1 cellular context compared by ENCODE assay signal in the genomic region with DNA sequence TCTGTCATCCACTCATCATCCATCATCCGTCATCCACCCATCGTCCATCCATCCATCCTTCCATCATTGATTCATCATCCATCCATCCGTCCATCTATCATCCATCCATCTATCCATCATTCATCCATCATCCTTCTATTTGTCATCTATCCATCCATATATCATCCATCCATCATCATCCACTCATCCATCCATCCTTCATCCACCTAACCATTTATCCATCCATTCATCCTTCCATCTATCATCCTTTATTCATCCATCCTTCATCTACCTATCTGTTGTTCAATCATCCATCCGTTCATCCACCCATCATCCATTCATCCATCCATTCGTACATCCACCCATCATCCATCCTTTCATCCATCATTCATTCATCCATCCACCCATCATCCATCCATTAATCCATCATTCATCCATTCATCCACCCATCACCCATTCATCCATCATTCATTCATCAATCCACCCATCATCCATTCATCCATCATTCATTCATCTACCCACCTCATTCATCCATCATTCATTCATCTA.
TF ChIP-seq lines count a peak whose summit lies in the region.

No MANE protein-coding gene starts in this region.

TF ChIP-seq in K562, 482 proteins besides CTCF, POLR2A, EP300 and RAD21 (continued from another document and continues in another):
- TF ChIP-seq, protein P1, sequence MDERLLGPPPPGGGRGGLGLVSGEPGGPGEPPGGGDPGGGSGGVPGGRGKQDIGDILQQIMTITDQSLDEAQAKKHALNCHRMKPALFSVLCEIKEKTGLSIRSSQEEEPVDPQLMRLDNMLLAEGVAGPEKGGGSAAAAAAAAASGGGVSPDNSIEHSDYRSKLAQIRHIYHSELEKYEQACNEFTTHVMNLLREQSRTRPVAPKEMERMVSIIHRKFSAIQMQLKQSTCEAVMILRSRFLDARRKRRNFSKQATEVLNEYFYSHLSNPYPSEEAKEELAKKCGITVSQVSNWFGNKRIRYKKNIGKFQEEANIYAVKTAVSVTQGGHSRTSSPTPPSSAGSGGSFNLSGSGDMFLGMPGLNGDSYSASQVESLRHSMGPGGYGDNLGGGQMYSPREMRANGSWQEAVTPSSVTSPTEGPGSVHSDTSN (CRISPR knock-in tag; IDR thresholded peaks at IDR 0.05; ENCODE audit: low read depth): no peak
- TF ChIP-seq, protein P1 (tag; conservative IDR thresholded peaks at IDR 0.05; ENCODE audit: low read depth): peak; percentile 67
- TF ChIP-seq HMG20A (CRISPR knock-in tag; conservative IDR thresholded peaks at IDR 0.05): no peak
- TF ChIP-seq, protein P2, sequence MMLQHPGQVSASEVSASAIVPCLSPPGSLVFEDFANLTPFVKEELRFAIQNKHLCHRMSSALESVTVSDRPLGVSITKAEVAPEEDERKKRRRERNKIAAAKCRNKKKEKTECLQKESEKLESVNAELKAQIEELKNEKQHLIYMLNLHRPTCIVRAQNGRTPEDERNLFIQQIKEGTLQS (IDR thresholded peaks at IDR 0.05): no peak
- TF ChIP-seq, protein P2 (CRISPR knock-in tag; conservative IDR thresholded peaks at IDR 0.05): no peak
- TF ChIP-seq, protein P3, sequence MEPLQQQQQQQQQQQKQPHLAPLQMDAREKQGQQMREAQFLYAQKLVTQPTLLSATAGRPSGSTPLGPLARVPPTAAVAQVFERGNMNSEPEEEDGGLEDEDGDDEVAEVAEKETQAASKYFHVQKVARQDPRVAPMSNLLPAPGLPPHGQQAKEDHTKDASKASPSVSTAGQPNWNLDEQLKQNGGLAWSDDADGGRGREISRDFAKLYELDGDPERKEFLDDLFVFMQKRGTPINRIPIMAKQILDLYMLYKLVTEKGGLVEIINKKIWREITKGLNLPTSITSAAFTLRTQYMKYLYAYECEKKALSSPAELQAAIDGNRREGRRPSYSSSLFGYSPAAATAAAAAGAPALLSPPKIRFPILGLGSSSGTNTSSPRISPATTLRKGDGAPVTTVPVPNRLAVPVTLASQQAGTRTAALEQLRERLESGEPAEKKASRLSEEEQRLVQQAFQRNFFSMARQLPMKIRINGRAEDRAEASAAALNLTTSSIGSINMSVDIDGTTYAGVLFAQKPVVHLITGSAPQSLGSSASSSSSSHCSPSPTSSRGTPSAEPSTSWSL (CRISPR knock-in tag; IDR thresholded peaks at IDR 0.05; ENCODE audit: borderline replicate concordance): no peak
- no peak for TF ChIP-seq U2AF1 (optimal IDR thresholded peaks at IDR 0.05; ENCODE audit: low read depth, low read length)
- TF ChIP-seq NR4A1 (CRISPR knock-in tag; IDR thresholded peaks at IDR 0.05): no peak
- TF ChIP-seq NR4A1 (tag; IDR thresholded peaks at IDR 0.05): no peak
- no peak for TF ChIP-seq SUPT5H (IDR thresholded peaks at IDR 0.05)
- no peak for TF ChIP-seq HDGF (IDR thresholded peaks at IDR 0.05)
- TF ChIP-seq, protein P4, sequence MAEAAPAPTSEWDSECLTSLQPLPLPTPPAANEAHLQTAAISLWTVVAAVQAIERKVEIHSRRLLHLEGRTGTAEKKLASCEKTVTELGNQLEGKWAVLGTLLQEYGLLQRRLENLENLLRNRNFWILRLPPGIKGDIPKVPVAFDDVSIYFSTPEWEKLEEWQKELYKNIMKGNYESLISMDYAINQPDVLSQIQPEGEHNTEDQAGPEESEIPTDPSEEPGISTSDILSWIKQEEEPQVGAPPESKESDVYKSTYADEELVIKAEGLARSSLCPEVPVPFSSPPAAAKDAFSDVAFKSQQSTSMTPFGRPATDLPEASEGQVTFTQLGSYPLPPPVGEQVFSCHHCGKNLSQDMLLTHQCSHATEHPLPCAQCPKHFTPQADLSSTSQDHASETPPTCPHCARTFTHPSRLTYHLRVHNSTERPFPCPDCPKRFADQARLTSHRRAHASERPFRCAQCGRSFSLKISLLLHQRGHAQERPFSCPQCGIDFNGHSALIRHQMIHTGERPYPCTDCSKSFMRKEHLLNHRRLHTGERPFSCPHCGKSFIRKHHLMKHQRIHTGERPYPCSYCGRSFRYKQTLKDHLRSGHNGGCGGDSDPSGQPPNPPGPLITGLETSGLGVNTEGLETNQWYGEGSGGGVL (CRISPR knock-in tag; IDR thresholded peaks at IDR 0.05): no peak
- TF ChIP-seq IRF2 (CRISPR knock-in tag; IDR thresholded peaks at IDR 0.05): no peak
- no peak for TF ChIP-seq HSF4 (CRISPR knock-in tag; IDR thresholded peaks at IDR 0.05; ENCODE audit: borderline replicate concordance)
- TF ChIP-seq, protein P5, sequence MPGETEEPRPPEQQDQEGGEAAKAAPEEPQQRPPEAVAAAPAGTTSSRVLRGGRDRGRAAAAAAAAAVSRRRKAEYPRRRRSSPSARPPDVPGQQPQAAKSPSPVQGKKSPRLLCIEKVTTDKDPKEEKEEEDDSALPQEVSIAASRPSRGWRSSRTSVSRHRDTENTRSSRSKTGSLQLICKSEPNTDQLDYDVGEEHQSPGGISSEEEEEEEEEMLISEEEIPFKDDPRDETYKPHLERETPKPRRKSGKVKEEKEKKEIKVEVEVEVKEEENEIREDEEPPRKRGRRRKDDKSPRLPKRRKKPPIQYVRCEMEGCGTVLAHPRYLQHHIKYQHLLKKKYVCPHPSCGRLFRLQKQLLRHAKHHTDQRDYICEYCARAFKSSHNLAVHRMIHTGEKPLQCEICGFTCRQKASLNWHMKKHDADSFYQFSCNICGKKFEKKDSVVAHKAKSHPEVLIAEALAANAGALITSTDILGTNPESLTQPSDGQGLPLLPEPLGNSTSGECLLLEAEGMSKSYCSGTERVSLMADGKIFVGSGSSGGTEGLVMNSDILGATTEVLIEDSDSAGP (CRISPR knock-in tag; IDR thresholded peaks at IDR 0.05): no peak
- peak; percentile 78 for TF ChIP-seq MEIS2 (IDR thresholded peaks at IDR 0.05; ENCODE audit: partially characterized antibody)
- TF ChIP-seq ZNF3 (CRISPR knock-in tag; IDR thresholded peaks at IDR 0.05): no peak
- TF ChIP-seq SRSF7 (optimal IDR thresholded peaks at IDR 0.05; ENCODE audit: low read depth, low read length): no peak
- no peak for TF ChIP-seq GABPB1 (CRISPR knock-in tag; IDR thresholded peaks at IDR 0.05)
- TF ChIP-seq ELF4 (CRISPR knock-in tag; IDR thresholded peaks at IDR 0.05): no peak
- TF ChIP-seq PHF21A (IDR thresholded peaks at IDR 0.05; ENCODE audit: borderline replicate concordance, low read depth): no peak
- TF ChIP-seq, protein P6, sequence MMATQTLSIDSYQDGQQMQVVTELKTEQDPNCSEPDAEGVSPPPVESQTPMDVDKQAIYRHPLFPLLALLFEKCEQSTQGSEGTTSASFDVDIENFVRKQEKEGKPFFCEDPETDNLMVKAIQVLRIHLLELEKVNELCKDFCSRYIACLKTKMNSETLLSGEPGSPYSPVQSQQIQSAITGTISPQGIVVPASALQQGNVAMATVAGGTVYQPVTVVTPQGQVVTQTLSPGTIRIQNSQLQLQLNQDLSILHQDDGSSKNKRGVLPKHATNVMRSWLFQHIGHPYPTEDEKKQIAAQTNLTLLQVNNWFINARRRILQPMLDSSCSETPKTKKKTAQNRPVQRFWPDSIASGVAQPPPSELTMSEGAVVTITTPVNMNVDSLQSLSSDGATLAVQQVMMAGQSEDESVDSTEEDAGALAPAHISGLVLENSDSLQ (IDR thresholded peaks at IDR 0.05): peak; percentile 82
- TF ChIP-seq ZNF24 (IDR thresholded peaks at IDR 0.05): peak; percentile 65; the same call in 1 of the 2 replicates
- TF ChIP-seq, protein P7, sequence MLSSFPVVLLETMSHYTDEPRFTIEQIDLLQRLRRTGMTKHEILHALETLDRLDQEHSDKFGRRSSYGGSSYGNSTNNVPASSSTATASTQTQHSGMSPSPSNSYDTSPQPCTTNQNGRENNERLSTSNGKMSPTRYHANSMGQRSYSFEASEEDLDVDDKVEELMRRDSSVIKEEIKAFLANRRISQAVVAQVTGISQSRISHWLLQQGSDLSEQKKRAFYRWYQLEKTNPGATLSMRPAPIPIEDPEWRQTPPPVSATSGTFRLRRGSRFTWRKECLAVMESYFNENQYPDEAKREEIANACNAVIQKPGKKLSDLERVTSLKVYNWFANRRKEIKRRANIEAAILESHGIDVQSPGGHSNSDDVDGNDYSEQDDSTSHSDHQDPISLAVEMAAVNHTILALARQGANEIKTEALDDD (IDR thresholded peaks at IDR 0.05): no peak
- TF ChIP-seq CTBP1 (IDR thresholded peaks at IDR 0.05; ENCODE audit: borderline replicate concordance): peak; percentile 21; the same call in 1 of the 2 replicates
- TF ChIP-seq IFI16 (CRISPR knock-in tag; IDR thresholded peaks at IDR 0.05): no peak
- no peak for TF ChIP-seq RBM17 (IDR thresholded peaks at IDR 0.05; ENCODE audit: borderline replicate concordance, low read depth, low read length)
- no peak for TF ChIP-seq CHD4 (IDR thresholded peaks at IDR 0.05; ENCODE audit: insufficient read depth, insufficient replicate concordance, low read depth, low read length, poor library complexity, severe bottlenecking)
- no peak for TF ChIP-seq RB1 (IDR thresholded peaks at IDR 0.05; ENCODE audit: low read depth)
- TF ChIP-seq ETV6 (IDR thresholded peaks at IDR 0.05; ENCODE audit: borderline replicate concordance in 1 of 2, low read depth in 2 of 2, low read length in 1 of 2): no peak
- no peak for TF ChIP-seq ETV6 (CRISPR knock-in tag; IDR thresholded peaks at IDR 0.05; ENCODE audit: borderline replicate concordance)
- TF ChIP-seq, protein P8, sequence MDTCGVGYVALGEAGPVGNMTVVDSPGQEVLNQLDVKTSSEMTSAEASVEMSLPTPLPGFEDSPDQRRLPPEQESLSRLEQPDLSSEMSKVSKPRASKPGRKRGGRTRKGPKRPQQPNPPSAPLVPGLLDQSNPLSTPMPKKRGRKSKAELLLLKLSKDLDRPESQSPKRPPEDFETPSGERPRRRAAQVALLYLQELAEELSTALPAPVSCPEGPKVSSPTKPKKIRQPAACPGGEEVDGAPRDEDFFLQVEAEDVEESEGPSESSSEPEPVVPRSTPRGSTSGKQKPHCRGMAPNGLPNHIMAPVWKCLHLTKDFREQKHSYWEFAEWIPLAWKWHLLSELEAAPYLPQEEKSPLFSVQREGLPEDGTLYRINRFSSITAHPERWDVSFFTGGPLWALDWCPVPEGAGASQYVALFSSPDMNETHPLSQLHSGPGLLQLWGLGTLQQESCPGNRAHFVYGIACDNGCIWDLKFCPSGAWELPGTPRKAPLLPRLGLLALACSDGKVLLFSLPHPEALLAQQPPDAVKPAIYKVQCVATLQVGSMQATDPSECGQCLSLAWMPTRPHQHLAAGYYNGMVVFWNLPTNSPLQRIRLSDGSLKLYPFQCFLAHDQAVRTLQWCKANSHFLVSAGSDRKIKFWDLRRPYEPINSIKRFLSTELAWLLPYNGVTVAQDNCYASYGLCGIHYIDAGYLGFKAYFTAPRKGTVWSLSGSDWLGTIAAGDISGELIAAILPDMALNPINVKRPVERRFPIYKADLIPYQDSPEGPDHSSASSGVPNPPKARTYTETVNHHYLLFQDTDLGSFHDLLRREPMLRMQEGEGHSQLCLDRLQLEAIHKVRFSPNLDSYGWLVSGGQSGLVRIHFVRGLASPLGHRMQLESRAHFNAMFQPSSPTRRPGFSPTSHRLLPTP (IDR thresholded peaks at IDR 0.05; ENCODE audit: borderline replicate concordance, extremely low read depth, insufficient read length): no peak
- TF ChIP-seq ZBTB7A (IDR thresholded peaks at IDR 0.05; ENCODE audit: borderline replicate concordance, control insufficient read depth, low read depth, low read length): no peak
- no peak for TF ChIP-seq ZNF766 (CRISPR knock-in tag; conservative IDR thresholded peaks at IDR 0.05)
- no peak for TF ChIP-seq PYGO2 (tag; IDR thresholded peaks at IDR 0.05)
- TF ChIP-seq, protein P9, sequence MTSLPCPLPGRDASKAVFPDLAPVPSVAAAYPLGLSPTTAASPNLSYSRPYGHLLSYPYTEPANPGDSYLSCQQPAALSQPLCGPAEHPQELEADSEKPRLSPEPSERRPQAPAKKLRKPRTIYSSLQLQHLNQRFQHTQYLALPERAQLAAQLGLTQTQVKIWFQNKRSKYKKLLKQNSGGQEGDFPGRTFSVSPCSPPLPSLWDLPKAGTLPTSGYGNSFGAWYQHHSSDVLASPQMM (CRISPR knock-in tag; IDR thresholded peaks at IDR 0.05): no peak
